In genomic region chr22:37103696-37104452, GRCh38 we compare ENCODE assay signal across 23 cellular contexts. TPM values are rescaled to one million over a fixed set of nuclear protein-coding genes. Genes with fewer than 3 reads are reported as not detected.
DNase-seq lines count a peak whose midpoint lies in the region; ATAC-seq and TF ChIP-seq lines count a peak whose summit lies in the region.
"Had no signal": no experiment of that assay in that cellular context is flagged by ENCODE, and none has a peak within 500 bp of the region (broad histone marks: within the 10 kb centered on the region; RNA-seq: fewer than 3 reads in every experiment).

No MANE protein-coding gene starts in this region.

- POLR2A ChIA-PET in HEK293 (lab: Yijun Ruan, JAX) = no interaction called here
- POLR2A ChIA-PET in WTC11 (lab: Charles Lee) = no interaction called here

- H3K27me3 Mint-ChIP-seq in WTC11 (ENCODE audit: low read depth) = no peaks in the 10 kb centered on the region; the same call in 1 of the 2 replicates
- H3K27me3 Mint-ChIP-seq in stimulated activated memory B cell treated with anti-CD40 and anti-IgM and Interleukin-4, amounts not matched to agents 10 μg/mL and 1 μg/mL and 100 μg/mL, for 72 hours = peaks cover 47% of the 10 kb centered on the region

- H3K9me3 Mint-ChIP-seq in WTC11 = no peaks in the 10 kb centered on the region
- no peaks in the 10 kb centered on the region for H3K9me3 Mint-ChIP-seq in stimulated activated memory B cell treated with anti-CD40 and anti-IgM and Interleukin-4, amounts not matched to agents 10 μg/mL and 1 μg/mL and 100 μg/mL, for 72 hours

- no peaks in the 10 kb centered on the region for H3K9me3 ChIP-seq in HEK293 (ENCODE audit: control insufficient read depth, insufficient read depth, low read depth, low read length)
- no peaks in the 10 kb centered on the region for H3K9me3 ChIP-seq in right cardiac atrium (ENCODE audit: control insufficient read depth, low read length)
- H3K9me3 ChIP-seq: SJSA1 had no signal

- H3K36me3 ChIP-seq in HEK293 (ENCODE audit: control insufficient read depth in 2 of 2, insufficient read depth in 1 of 2, low read length in 2 of 2) = no peaks in the 10 kb centered on the region
- H3K36me3 ChIP-seq: SJSA1 had no signal

- H3K4me3 ChIP-seq in HEK293 (ENCODE audit: low read depth, low read length) (no peak overlapping the region), right cardiac atrium (ENCODE audit: low read length) (no peak overlapping the region)
- H3K4me3 ChIP-seq: PC-9, SJSA1 had no signal

- no peaks in the 10 kb centered on the region for H3K36me3 Mint-ChIP-seq in WTC11
- H3K36me3 Mint-ChIP-seq in stimulated activated memory B cell treated with anti-CD40 and anti-IgM and Interleukin-4, amounts not matched to agents 10 μg/mL and 1 μg/mL and 100 μg/mL, for 72 hours = no peaks in the 10 kb centered on the region
- H3K36me3 Mint-ChIP-seq: CD14-positive monocyte had no signal

- H3K27me3 ChIP-seq in right cardiac atrium (ENCODE audit: control insufficient read depth, insufficient read depth) = no peaks in the 10 kb centered on the region

- H3K4me1 Mint-ChIP-seq in WTC11 = no peaks in the 10 kb centered on the region
- H3K4me1 Mint-ChIP-seq in stimulated activated memory B cell treated with anti-CD40 and anti-IgM and Interleukin-4, amounts not matched to agents 10 μg/mL and 1 μg/mL and 100 μg/mL, for 72 hours = peaks cover 21% of the 10 kb centered on the region
- H3K4me1 Mint-ChIP-seq: CD14-positive monocyte had no signal

- intact Hi-C loops in right cardiac atrium (cut with DNase I) = no loop called here

- WGBS in right cardiac atrium = 52% methylated on average over 14 of the region's 14 CpGs

- no peak for DNase-seq in WTC11 (ENCODE audit: low spot score)
- DNase-seq in left kidney (ENCODE audit: low read depth, low spot score) = peak; percentile 72
- no peak for DNase-seq in activated CD4-positive, CD25-positive, alpha-beta regulatory T cell treated with anti-CD3 and anti-CD28 coated beads, Interleukin-2, amount 50 U/mL, for 72 hours
- no peak for DNase-seq in OCI-M2 (lab: John Stamatoyannopoulos, UW; ENCODE audit: unreplicated experiment)
- no peak for DNase-seq in right cardiac atrium
- DNase-seq: DMS153, DND-41, H7, IMR-90, MM.1S, NCI-H2029, NCI-H446, NCI-H524 treated with DMSO at 0.1 percent for 48 hours, NCI-H774, PC-9 had no signal

- H3K4me1 ChIP-seq in HEK293 (ENCODE audit: control insufficient read depth, insufficient read depth, low read length) (no peaks in the 10 kb centered on the region; the same call in 1 of the 2 replicates), right cardiac atrium (ENCODE audit: control insufficient read depth, insufficient read depth, low read length) (no peaks in the 10 kb centered on the region)
- H3K4me1 ChIP-seq: SJSA1 had no signal

- TF ChIP-seq CTCF in HEK293 (tag by site-specific recombination; IDR thresholded peaks at IDR 0.05) (no peak), WTC11 (IDR thresholded peaks at IDR 0.05) (no peak)

- no peak for ATAC-seq in WTC11
- ATAC-seq in stimulated activated memory B cell treated with anti-CD40 and anti-IgM and Interleukin-4, amounts not matched to agents 10 μg/mL and 1 μg/mL and 100 μg/mL, for 72 hours = peak; percentile 40
- ATAC-seq in right cardiac atrium = no peak
- ATAC-seq: Right ventricle myocardium inferior had no signal

- CTCF ChIA-PET in HEK293 (lab: Yijun Ruan, JAX) = interaction anchor here (0.7 to 1.0 kb wide), 3 partner anchors 9 to 26 kb away, joined by 3 to 4 read pairs (median 3); no protein-coding TSS in a partner anchor
- CTCF ChIA-PET in WTC11 (lab: Charles Lee) = interaction anchor here (1.1 to 1.5 kb wide), 3 partner anchors 23 to 127 kb away, joined by 3 to 5 read pairs (median 3); no protein-coding TSS in a partner anchor

- H3K27ac ChIP-seq in HEK293 (ENCODE audit: extremely low read depth, low read depth, low read length) (no peak overlapping the region), right cardiac atrium (ENCODE audit: low read length) (no peak overlapping the region)
- H3K27ac ChIP-seq: KMS-11, PC-9, SJSA1 had no signal

- no peak overlapping the region for H3K4me3 Mint-ChIP-seq in WTC11
- H3K4me3 Mint-ChIP-seq in stimulated activated memory B cell treated with anti-CD40 and anti-IgM and Interleukin-4, amounts not matched to agents 10 μg/mL and 1 μg/mL and 100 μg/mL, for 72 hours = no peak overlapping the region
- H3K4me3 Mint-ChIP-seq: B cell, CD14-positive monocyte had no signal

- H3K27ac Mint-ChIP-seq in WTC11 = no peak overlapping the region
- H3K27ac Mint-ChIP-seq in stimulated activated memory B cell treated with anti-CD40 and anti-IgM and Interleukin-4, amounts not matched to agents 10 μg/mL and 1 μg/mL and 100 μg/mL, for 72 hours = no peak overlapping the region
- H3K27ac Mint-ChIP-seq: B cell, CD14-positive monocyte had no signal

TF ChIP-seq in HEK293, 187 proteins besides CTCF, POLR2A, EP300 and RAD21:
- TF ChIP-seq ZNF768 (tag by site-specific recombination; IDR thresholded peaks at IDR 0.05) (peak; percentile 75; the same call in 1 of the 2 replicates), ZNF280C (tag by site-specific recombination; IDR thresholded peaks at IDR 0.05) (no peak), ZNF664 (tag by site-specific recombination; IDR thresholded peaks at IDR 0.05) (peak; percentile 93)

TF ChIP-seq in WTC11, 78 proteins besides CTCF, POLR2A, EP300 and RAD21:
- TF ChIP-seq PRRX2 (CRISPR knock-in tag; IDR thresholded peaks at IDR 0.05) (no peak), GTF2I (CRISPR knock-in tag; conservative IDR thresholded peaks at IDR 0.05) (peak; percentile 69), ZNF121 (CRISPR knock-in tag; IDR thresholded peaks at IDR 0.05) (no peak)

RNA-seq across cellular contexts. Expression of gene TMPRSS6, which starts 5.6 kb away (rescaled TPM):
- total RNA-seq in WTC11 (2021) (0.11 to 0.14 TPM in 2 of 3 replicates, not detected in the other), right cardiac atrium (not detected)
- not detected for polyA plus RNA-seq in right cardiac atrium
- total RNA-seq: B cell, H7, IMR-90, Right ventricle myocardium inferior, RPMI7951, SJSA1 had no signal
- polyA plus RNA-seq: CD14-positive monocyte, IMR-90 had no signal

RNA-seq across cellular contexts. Expression of gene IL2RB, which starts 45.8 kb away (rescaled TPM):
- total RNA-seq in WTC11 (2021) (0.92 to 1.4 TPM (median 1.1 TPM) in 3 replicates), right cardiac atrium (under 1 TPM; 0.63 to 0.97 (median 0.72) TPM)
- 0.32 TPM for polyA plus RNA-seq in right cardiac atrium
- total RNA-seq: IMR-90, RPMI7951, SJSA1 had no signal

RNA-seq across cellular contexts. Expression of gene KCTD17, which starts 52.3 kb away (rescaled TPM):
- 29.4 to 36.3 TPM (median 31.5 TPM) in 3 replicates for total RNA-seq in WTC11 (2021)
- total RNA-seq in right cardiac atrium = 10 to 100 TPM; 24.8 to 37.8 (median 32.2) TPM
- polyA plus RNA-seq in right cardiac atrium = 34.4 TPM
